In the genomic region with DNA sequence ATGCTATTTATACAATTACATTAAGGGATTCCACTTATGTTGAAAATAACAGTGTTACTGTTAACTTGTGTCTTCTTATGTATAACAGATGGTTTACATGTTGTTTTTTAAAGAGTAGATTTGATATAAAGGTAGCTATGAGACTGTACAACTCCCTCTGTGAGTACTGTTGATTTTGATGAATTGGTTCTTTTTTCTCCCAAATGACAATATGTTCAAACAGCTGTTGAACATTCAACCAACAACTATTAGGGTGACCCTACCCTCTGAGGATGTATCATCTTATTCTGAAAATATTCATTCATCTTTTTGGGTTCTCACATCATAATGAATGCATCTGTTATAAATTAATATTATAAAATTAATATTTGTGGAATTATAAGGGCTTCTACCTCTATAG, we compare ENCODE assay signal across 18 cellular contexts.
DNase-seq lines count a peak whose midpoint lies in the region; FAIRE-seq and TF ChIP-seq lines count a peak whose summit lies in the region.
"Had no signal": no experiment of that assay in that cellular context is flagged by ENCODE, and none has a peak within 500 bp of the region (broad histone marks: within the 10 kb centered on the region; RNA-seq: fewer than 3 reads in every experiment).

No MANE protein-coding gene starts in this region.

- no TSS peak for BruUV-seq in PC-9 (replicated peaks; lab: Mats Ljungman, UMichigan)
- no TSS peak for BruUV-seq in endothelial cell of umbilical vein (replicated peaks; lab: Mats Ljungman, UMichigan)

- dilution Hi-C loops in endothelial cell of umbilical vein (cut with MboI; ENCODE audit: extremely low pct_ligation_motif_present, low sequenced_read_pairs): no loop called here

- H4K20me1 ChIP-seq in GM23248 (ENCODE audit: insufficient read depth) (no peaks in the 10 kb centered on the region), PC-9 (ENCODE audit: insufficient read depth) (no peaks in the 10 kb centered on the region), endothelial cell of umbilical vein (replicated peaks; ENCODE audit: control insufficient read depth, extremely low read depth, insufficient read depth, low read length) (no peaks in the 10 kb centered on the region), osteoblast (ENCODE audit: insufficient read depth, low read length) (no peaks in the 10 kb centered on the region)

- no peak for TF ChIP-seq POLR2A in endothelial cell of umbilical vein (IDR thresholded peaks at IDR 0.05; ENCODE audit: low read depth, low read length)

- POLR2A ChIA-PET in PC-9 (lab: Charles Lee; ENCODE audit: unreplicated experiment): interaction anchor here (0.8 kb wide), 1 partner anchor 59 kb away, joined by 6 read pairs; no protein-coding TSS in a partner anchor
- POLR2A ChIA-PET in endothelial cell of umbilical vein (lab: Charles Lee): no interaction called here

- intact Hi-C loops in PC-9 (cut with micrococcal nuclease; ENCODE audit: unreplicated experiment): no loop called here
- intact Hi-C loops in endothelial cell of umbilical vein (cut with micrococcal nuclease): loop anchor here (2.0 to 5.0 kb wide), 3 partner anchors 14 to 1114 kb away; no protein-coding TSS in a partner anchor

- no peaks in the 10 kb centered on the region for H3K9me1 ChIP-seq in endothelial cell of umbilical vein (replicated peaks; ENCODE audit: control insufficient read depth, extremely low read depth, insufficient read depth, low read length)

- TF ChIP-seq CTCF in PC-9 (conservative IDR thresholded peaks at IDR 0.05) (no peak), endothelial cell of umbilical vein (IDR thresholded peaks at IDR 0.05; ENCODE audit: extremely low read depth in 1 of 2, insufficient read depth in 1 of 2, low read depth in 1 of 2, low read length in 2 of 2) (no peak), osteoblast (IDR thresholded peaks at IDR 0.05; ENCODE audit: extremely low read depth, low read depth, low read length) (no peak)

- H3K27ac ChIP-seq in GM23248: peak overlapping the region; percentile 60
- H3K27ac ChIP-seq in PC-9: peak overlapping the region; percentile 92
- H3K27ac ChIP-seq in endothelial cell of umbilical vein (ENCODE audit: insufficient read depth, low read depth, low read length): peak overlapping the region; percentile 87
- peak overlapping the region; percentile 89 for H3K27ac ChIP-seq in osteoblast (ENCODE audit: low read depth, low read length)

- H2AFZ ChIP-seq in GM23248: peak overlapping the region; percentile 18; the same call in 1 of the 2 replicates
- H2AFZ ChIP-seq in PC-9: peak overlapping the region; percentile 58; the same call in 1 of the 2 replicates
- H2AFZ ChIP-seq in endothelial cell of umbilical vein (ENCODE audit: low read depth, low read length): no peak overlapping the region
- peak overlapping the region; percentile 56 for H2AFZ ChIP-seq in osteoblast (ENCODE audit: low read length)

- no peaks in the 10 kb centered on the region for H3K79me2 ChIP-seq in GM23248 (ENCODE audit: insufficient read depth)
- H3K79me2 ChIP-seq in PC-9 (ENCODE audit: low read depth): no peaks in the 10 kb centered on the region
- H3K79me2 ChIP-seq in endothelial cell of umbilical vein (ENCODE audit: control insufficient read depth, insufficient read depth, low read length): no peaks in the 10 kb centered on the region
- H3K79me2 ChIP-seq in osteoblast (ENCODE audit: insufficient read depth, low read length): no peaks in the 10 kb centered on the region

- no peak overlapping the region for H3K9ac ChIP-seq in GM23248
- peak overlapping the region; percentile 46 for H3K9ac ChIP-seq in endothelial cell of umbilical vein (replicated peaks; ENCODE audit: extremely low read depth, insufficient read depth, low read length)

- DNase-seq in GM23248 (no peak), PC-9 (no peak), endothelial cell of umbilical vein (ENCODE audit: low read depth, low spot score) (no peak), osteoblast (ENCODE audit: insufficient read length, low spot score, missing footprints) (no peak), COLO829 (ENCODE audit: low spot score) (no peak), AG20443 (ENCODE audit: low spot score) (no peak), HuH-7 (ENCODE audit: low spot score) (no peak), A172 (ENCODE audit: low spot score) (no peak)
- DNase-seq: BE2C; CD4-positive, alpha-beta memory T cell; MG63; NCI-H1092 treated with DMSO at 0.1 percent for 48 hours; NCI-H187; NCI-H2171 treated with DMSO at 0.1 percent for 48 hours; NCI-H774 had no signal

- H3K4me2 ChIP-seq in GM23248 (ENCODE audit: unreplicated experiment) (peak overlapping the region; percentile 37), PC-9 (peak overlapping the region; percentile 60), endothelial cell of umbilical vein (ENCODE audit: insufficient read depth, low read length) (no peak overlapping the region), osteoblast (ENCODE audit: insufficient read depth, low read length) (no peak overlapping the region)

- H3F3A ChIP-seq in GM23248 (ENCODE audit: insufficient read depth) (peaks cover 5% of the 10 kb centered on the region; the same call in 1 of the 2 replicates), PC-9 (ENCODE audit: insufficient read depth, low read depth) (peaks cover 18% of the 10 kb centered on the region)

- CTCF ChIA-PET in PC-9 (lab: Charles Lee) (no interaction called here), endothelial cell of umbilical vein (lab: Charles Lee) (no interaction called here)

- peaks cover 26% of the 10 kb centered on the region for H3K4me1 ChIP-seq in GM23248 (ENCODE audit: insufficient read depth)
- peaks cover 21% of the 10 kb centered on the region for H3K4me1 ChIP-seq in PC-9 (replicated peaks; ENCODE audit: insufficient read depth)
- peaks cover 13% of the 10 kb centered on the region for H3K4me1 ChIP-seq in endothelial cell of umbilical vein (ENCODE audit: control insufficient read depth, extremely low read depth, insufficient read depth, low read length)
- peaks cover 14% of the 10 kb centered on the region for H3K4me1 ChIP-seq in osteoblast (ENCODE audit: insufficient read depth, low read length)
- H3K4me1 ChIP-seq: BE2C, HAP-1 had no signal

- H3K36me3 ChIP-seq in GM23248 (ENCODE audit: low read depth) (no peaks in the 10 kb centered on the region), PC-9 (ENCODE audit: low read depth) (no peaks in the 10 kb centered on the region), endothelial cell of umbilical vein (ENCODE audit: control insufficient read depth in 2 of 2, extremely low read depth in 1 of 2, insufficient read depth in 2 of 2, low read length in 2 of 2) (no peaks in the 10 kb centered on the region), osteoblast (ENCODE audit: insufficient read depth, low read length) (no peaks in the 10 kb centered on the region)
- H3K36me3 ChIP-seq: BE2C, HAP-1 had no signal

- H3K27me3 ChIP-seq in GM23248 (replicated peaks; ENCODE audit: insufficient read depth) (no peaks in the 10 kb centered on the region), PC-9 (ENCODE audit: insufficient read depth, low read depth) (no peaks in the 10 kb centered on the region), endothelial cell of umbilical vein (ENCODE audit: control insufficient read depth in 2 of 2, insufficient read depth in 2 of 2, low read length in 2 of 2) (no peaks in the 10 kb centered on the region), osteoblast (ENCODE audit: insufficient read depth, low read length) (no peaks in the 10 kb centered on the region)
- H3K27me3 ChIP-seq: BE2C, MG63 had no signal

- no peak overlapping the region for H3K4me3 ChIP-seq in GM23248
- H3K4me3 ChIP-seq in PC-9: peak overlapping the region; percentile 20; the same call in 1 of the 2 replicates
- H3K4me3 ChIP-seq in endothelial cell of umbilical vein (replicated peaks in 1 of 3; ENCODE audit: insufficient read depth in 1 of 3, low read depth in 1 of 3, low read length in 3 of 3): no peak overlapping the region
- H3K4me3 ChIP-seq in osteoblast (ENCODE audit: insufficient read depth, low read length): no peak overlapping the region
- H3K4me3 ChIP-seq: HAP-1, K562, MG63 had no signal

- in situ Hi-C loops in GM23248 (cut with MboI): no loop called here

- no peak for FAIRE-seq in endothelial cell of umbilical vein (lab: Jason Lieb, UNC)
- FAIRE-seq: HTR-8/SVneo, K562 had no signal

- H3K9me3 ChIP-seq in GM23248 (ENCODE audit: low read depth) (no peaks in the 10 kb centered on the region), PC-9 (ENCODE audit: insufficient read depth, low read depth) (peaks cover 19% of the 10 kb centered on the region; the same call in 1 of the 2 replicates), endothelial cell of umbilical vein (replicated peaks; ENCODE audit: control insufficient read depth, insufficient read depth, low read length) (no peaks in the 10 kb centered on the region), osteoblast (ENCODE audit: low read depth, low read length) (peaks cover 2% of the 10 kb centered on the region)
- H3K9me3 ChIP-seq: BE2C had no signal

- no peaks in the 10 kb centered on the region for H3K9me2 ChIP-seq in GM23248 (ENCODE audit: insufficient read depth)
- no peaks in the 10 kb centered on the region for H3K9me2 ChIP-seq in PC-9 (ENCODE audit: insufficient read depth)

TF ChIP-seq in endothelial cell of umbilical vein, 7 proteins besides CTCF, POLR2A, EP300 and RAD21:
- no peak for TF ChIP-seq POLR2AphosphoS5 (IDR thresholded peaks at IDR 0.05; ENCODE audit: insufficient read depth, low read depth, low read length)
- no peak for TF ChIP-seq GATA2 (IDR thresholded peaks at IDR 0.05; ENCODE audit: insufficient read depth, insufficient read length, low read depth, low read length)
- no peak for TF ChIP-seq MYC (IDR thresholded peaks at IDR 0.05; ENCODE audit: low read depth, low read length)
- no peak for TF ChIP-seq MAX (IDR thresholded peaks at IDR 0.05; ENCODE audit: insufficient read depth, insufficient read length)
- no peak for TF ChIP-seq JUN (IDR thresholded peaks at IDR 0.05; ENCODE audit: borderline replicate concordance, insufficient read depth, insufficient read length, low read depth)
- no peak for TF ChIP-seq EZH2 (IDR thresholded peaks at IDR 0.05; ENCODE audit: borderline replicate concordance, low read depth, low read length, severe bottlenecking)
- no peak for TF ChIP-seq FOS (IDR thresholded peaks at IDR 0.05; ENCODE audit: borderline replicate concordance, insufficient read depth, low read length)

Comparison
In these comparisons a context has a peak if more than half of its experiments do, and no peak if none do; other contexts are left out.
1. H3K4me2 ChIP-seq: peak in GM23248 (single experiment) and PC-9 (single experiment); none in endothelial cell of umbilical vein (single experiment) and osteoblast (single experiment).
2. Peak in every context shown above with its lines, with median percentiles within 50 percentile points of each other: H3K27ac ChIP-seq.